18 cellular contexts compared by ENCODE assay signal in genomic region chr5:157709346-157709745, GRCh38. TPM values are rescaled to one million over a fixed set of nuclear protein-coding genes. Genes with fewer than 3 reads are reported as not detected.
DNase-seq lines count a peak whose midpoint lies in the region; ATAC-seq and TF ChIP-seq lines count a peak whose summit lies in the region.
"Had no signal": no experiment of that assay in that cellular context is flagged by ENCODE, and none has a peak within 500 bp of the region (broad histone marks: within the 10 kb centered on the region; RNA-seq: fewer than 3 reads in every experiment).

No MANE protein-coding gene starts in this region.

- no peaks in the 10 kb centered on the region for H3K79me1 ChIP-seq in IMR-90 (ENCODE audit: low read depth in 1 of 2, low read length in 2 of 2)

- H3K9me1 ChIP-seq in IMR-90 (ENCODE audit: insufficient read depth, low read length): peaks cover 5% of the 10 kb centered on the region

- BruUV-seq in HCT116 (replicated peaks; lab: Mats Ljungman, UMichigan) (no TSS peak), IMR-90 (replicated peaks; lab: Mats Ljungman, UMichigan) (no TSS peak)

- CTCF ChIA-PET in HCT116 (lab: Charles Lee) (no interaction called here), IMR-90 (lab: Yijun Ruan, JAX) (no interaction called here)

- peaks cover 3% of the 10 kb centered on the region for H3K27me3 Mint-ChIP-seq in activated T-cell treated with anti-CD3 and anti-CD28 coated beads, Interleukin-2, amount 50 U/mL, for 4 hours (ENCODE audit: low read depth)

- H3K9me3 Mint-ChIP-seq in activated T-cell treated with anti-CD3 and anti-CD28 coated beads, Interleukin-2, amount 50 U/mL, for 4 hours: no peaks in the 10 kb centered on the region
- H3K9me3 Mint-ChIP-seq: CD4-positive, alpha-beta memory T cell; H9 had no signal

- H3K56ac ChIP-seq in IMR-90 (ENCODE audit: extremely low read depth, insufficient read depth, low read length): no peak overlapping the region

- H3K27ac ChIP-seq in HCT116 (ENCODE audit: low read depth, low read length) (no peak overlapping the region), IMR-90 (ENCODE audit: insufficient read depth, low read length) (no peak overlapping the region)

- ATAC-seq in HCT116: no peak
- ATAC-seq in IMR-90 (ENCODE audit: low read depth): no peak
- no peak for ATAC-seq in GM21619 (IDR thresholded peaks at IDR 0.05; ENCODE audit: unreplicated experiment)
- no peak for ATAC-seq in activated T-cell treated with anti-CD3 and anti-CD28 coated beads, Interleukin-2, amount 50 U/mL, for 4 hours

- peak overlapping the region; percentile 32; the same call in 1 of the 2 replicates for H4K91ac ChIP-seq in IMR-90 (ENCODE audit: insufficient read depth, low read depth, low read length)

- no peak for TF ChIP-seq CTCF in HCT116 (IDR thresholded peaks at IDR 0.05 in 2 of 3, conservative IDR thresholded peaks at IDR 0.05 in 1 of 3; ENCODE audit: borderline replicate concordance in 1 of 3, insufficient read depth in 1 of 3, low read depth in 2 of 3, low read length in 2 of 3)
- no peak for TF ChIP-seq CTCF in IMR-90 (conservative IDR thresholded peaks at IDR 0.05; ENCODE audit: low read depth, low read length)

- intact Hi-C loops in HCT116 (cut with micrococcal nuclease) (no loop called here), IMR-90 (cut with micrococcal nuclease) (no loop called here)

- H3K4me1 ChIP-seq in HCT116 (ENCODE audit: control insufficient read depth in 1 of 2, insufficient read depth in 2 of 2, low read length in 2 of 2) (no peaks in the 10 kb centered on the region), IMR-90 (ENCODE audit: control insufficient read depth, insufficient read depth, low read length) (peaks cover 2% of the 10 kb centered on the region; the same call in 1 of the 2 replicates)
- H3K4me1 ChIP-seq: Caco-2 had no signal

- TF ChIP-seq RAD21 in HCT116 (IDR thresholded peaks at IDR 0.05; ENCODE audit: low read depth) (no peak), IMR-90 (IDR thresholded peaks at IDR 0.05; ENCODE audit: low read length) (no peak)

- H3K36me3 ChIP-seq in HCT116 (ENCODE audit: control insufficient read depth in 1 of 2, insufficient read depth in 2 of 2, low read length in 2 of 2) (no peaks in the 10 kb centered on the region), IMR-90 (ENCODE audit: control insufficient read depth, insufficient read depth, low read length) (no peaks in the 10 kb centered on the region), H7 (replicated peaks; ENCODE audit: control insufficient read depth, insufficient read depth, low read length) (no peaks in the 10 kb centered on the region)

- POLR2A ChIA-PET in HCT116 (lab: Charles Lee) (no interaction called here), IMR-90 (lab: Charles Lee; ENCODE audit: unreplicated experiment) (no interaction called here)

- H3K4me3 ChIP-seq in HCT116 (replicated peaks in 1 of 2; ENCODE audit: low read depth in 1 of 2, low read length in 2 of 2): no peak overlapping the region
- H3K4me3 ChIP-seq in IMR-90 (ENCODE audit: insufficient read depth, low read depth, low read length): no peak overlapping the region
- no peak overlapping the region for H3K4me3 ChIP-seq in H7 (ENCODE audit: insufficient read depth, low read depth, low read length)
- H3K4me3 ChIP-seq: GM23248 had no signal

- peak overlapping the region; percentile 39; the same call in 1 of the 2 replicates for H3K4ac ChIP-seq in IMR-90 (ENCODE audit: low read depth, low read length)

- no peaks in the 10 kb centered on the region for H3K27me3 ChIP-seq in HCT116 (ENCODE audit: insufficient read depth, low read length)
- no peaks in the 10 kb centered on the region for H3K27me3 ChIP-seq in IMR-90 (ENCODE audit: control insufficient read depth, insufficient read depth, low read length)
- no peaks in the 10 kb centered on the region for H3K27me3 ChIP-seq in H7 (ENCODE audit: control insufficient read depth, insufficient read depth, low read length)

- H3K18ac ChIP-seq in IMR-90 (ENCODE audit: low read depth, low read length): peak overlapping the region; percentile 27; the same call in 1 of the 2 replicates

- peak overlapping the region; percentile 42; the same call in 1 of the 2 replicates for H2BK120ac ChIP-seq in IMR-90 (ENCODE audit: low read depth, low read length)

- TF ChIP-seq POLR2A in HCT116 (IDR thresholded peaks at IDR 0.05; ENCODE audit: borderline replicate concordance, extremely low read depth, insufficient read depth, insufficient read length): no peak
- no peak for TF ChIP-seq POLR2A in IMR-90 (IDR thresholded peaks at IDR 0.05; ENCODE audit: low read depth, low read length)

- H2BK20ac ChIP-seq in IMR-90 (ENCODE audit: low read depth, low read length): peak overlapping the region; percentile 72; the same call in 1 of the 2 replicates

- peak overlapping the region; percentile 79 for H2AK5ac ChIP-seq in IMR-90 (ENCODE audit: low read depth, low read length)

- no peak overlapping the region for H3K4me2 ChIP-seq in HCT116 (ENCODE audit: low read length)
- no peak overlapping the region for H3K4me2 ChIP-seq in IMR-90 (ENCODE audit: low read depth, low read length)

- H3K9ac ChIP-seq in HCT116 (ENCODE audit: low read length) (no peak overlapping the region), IMR-90 (ENCODE audit: low read depth, low read length) (no peak overlapping the region)
- H3K9ac ChIP-seq: GM23248 had no signal

- DNase-seq in HCT116 (ENCODE audit: low read depth, low spot score) (no peak), IMR-90 (no peak), SK-MEL-5 (ENCODE audit: low read depth, low spot score) (peak; percentile 64), foreskin melanocyte (peak; percentile 58), H7 (no peak)
- DNase-seq in activated T-cell treated with anti-CD3 and anti-CD28 coated beads, Interleukin-2, amount 50 U/mL, for 4 hours: no peak
- DNase-seq: C1 segment of cervical spinal cord; Caco-2; CD4-positive, alpha-beta memory T cell; DMS153; GDM1; GM23248; H9 had no signal

- peak overlapping the region; percentile 18; the same call in 1 of the 2 replicates for H3K14ac ChIP-seq in IMR-90 (replicated peaks; ENCODE audit: low read depth, low read length)

- no peak overlapping the region for H3K4me3 Mint-ChIP-seq in activated T-cell treated with anti-CD3 and anti-CD28 coated beads, Interleukin-2, amount 50 U/mL, for 4 hours
- H3K4me3 Mint-ChIP-seq: CD4-positive, alpha-beta memory T cell; H9 had no signal

- no peak overlapping the region for H2AK9ac ChIP-seq in IMR-90 (replicated peaks; ENCODE audit: low read depth, low read length, poor library complexity)

- peak overlapping the region in 1 of 2 experiments; percentile 34; a peak in 1 of 4 replicates for H4K8ac ChIP-seq in IMR-90 (ENCODE audit: low read depth in 2 of 2, low read length in 2 of 2)

- RAD21 ChIA-PET in HCT116 (lab: Charles Lee; ENCODE audit: low non-redundant PET in 1 of 2, low total read pairs in 2 of 2, uncharacterized antibody in 2 of 2, unreplicated experiment in 2 of 2): no interaction called here

- no peaks in the 10 kb centered on the region for H3K36me3 Mint-ChIP-seq in activated T-cell treated with anti-CD3 and anti-CD28 coated beads, Interleukin-2, amount 50 U/mL, for 4 hours (ENCODE audit: insufficient read depth)
- H3K36me3 Mint-ChIP-seq: CD4-positive, alpha-beta memory T cell had no signal

- no peak overlapping the region; the same call in 1 of the 2 replicates for H3K23ac ChIP-seq in IMR-90 (ENCODE audit: low read depth, low read length)

- H3K79me2 ChIP-seq in HCT116 (ENCODE audit: insufficient read depth, low read length): no peaks in the 10 kb centered on the region

- in situ Hi-C loops in IMR-90 (cut with MboI; ENCODE audit: low sequenced_read_pairs): no loop called here
- in situ Hi-C loops in SK-MEL-5 (cut with HindIII; ENCODE audit: low pct_unique_long_range_greater_than_20kb, low sequenced_read_pairs): no loop called here

- H2BK5ac ChIP-seq in IMR-90 (ENCODE audit: low read depth, low read length, poor library complexity, severe bottlenecking): no peak overlapping the region

- H4K5ac ChIP-seq in IMR-90 (ENCODE audit: low read depth, low read length): no peak overlapping the region

- peak overlapping the region; percentile 97; the same call in 2 of the 3 replicates for H2BK15ac ChIP-seq in IMR-90 (ENCODE audit: low read depth, low read length)

- H3K4me1 Mint-ChIP-seq in activated T-cell treated with anti-CD3 and anti-CD28 coated beads, Interleukin-2, amount 50 U/mL, for 4 hours (ENCODE audit: low read depth): peaks cover 3% of the 10 kb centered on the region
- H3K4me1 Mint-ChIP-seq: H9 had no signal

- H3K9me2 ChIP-seq in HCT116 (ENCODE audit: insufficient read depth): no peaks in the 10 kb centered on the region

- H4K20me1 ChIP-seq in HCT116 (ENCODE audit: insufficient read depth): no peaks in the 10 kb centered on the region
- H4K20me1 ChIP-seq in IMR-90 (ENCODE audit: insufficient read depth, low read length): no peaks in the 10 kb centered on the region

- H3K9me3 ChIP-seq in HCT116 (ENCODE audit: control insufficient read depth in 1 of 2, insufficient read depth in 1 of 2, low read depth in 1 of 2, low read length in 2 of 2) (no peaks in the 10 kb centered on the region), IMR-90 (ENCODE audit: control insufficient read depth, insufficient read depth, low read length) (no peaks in the 10 kb centered on the region)
- H3K9me3 ChIP-seq: Caco-2 had no signal

- H2AFZ ChIP-seq in HCT116 (ENCODE audit: low read depth, low read length, poor library complexity, severe bottlenecking) (peak overlapping the region; percentile 42), IMR-90 (replicated peaks; ENCODE audit: low read length, poor library complexity) (no peak overlapping the region)
- H2AFZ ChIP-seq: GM23248 had no signal

- dilution Hi-C loops in IMR-90 (cut with HindIII; ENCODE audit: low sequenced_read_pairs, unreplicated experiment): no loop called here

RNA-seq across cellular contexts. Expression of gene THG1L, which starts 21.9 kb away (rescaled TPM):
- total RNA-seq in HCT116 (2021; ENCODE audit: unreplicated experiment): 33.9 TPM
- polyA plus RNA-seq in HCT116 (2012): 61.0 and 63.2 TPM in 2 replicates
- total RNA-seq in IMR-90 (2012; rRNA removed): 20.4 and 32.5 TPM in 2 replicates
- polyA plus RNA-seq in IMR-90 (2012; rRNA removed): 12.8 and 15.2 TPM in 2 replicates
- polyA plus RNA-seq in IMR-90 (2012; cell fraction: cytosol; rRNA removed): 5.4 and 8.9 TPM in 2 replicates
- polyA plus RNA-seq in IMR-90 (2012; cell fraction: nucleus; rRNA removed; ENCODE audit: low replicate concordance): 7.5 and 15.6 TPM in 2 replicates
- 20.8 and 22.5 TPM in 2 replicates for total RNA-seq in SK-MEL-5 (2014; rRNA removed; shearing (Covaris generic))
- polyA plus RNA-seq in SK-MEL-5 (2015; cell fraction: cytosol; rRNA removed): 7.2 and 11.8 TPM in 2 replicates
- polyA plus RNA-seq in SK-MEL-5 (2015; cell fraction: nucleus; rRNA removed): 7.4 and 8.8 TPM in 2 replicates
- 16.6 and 16.8 TPM in 2 replicates for total RNA-seq in H7 (2014; rRNA removed; shearing (Covaris generic))
- 10 to 100 TPM; 28.3 to 34.3 (median 31.5) TPM for total RNA-seq in activated T-cell treated with anti-CD3 and anti-CD28 coated beads, Interleukin-2, amount 50 U/mL, for 4 hours

RNA-seq across cellular contexts. Expression of gene LSM11, which starts 34.2 kb away (rescaled TPM):
- 6.2 TPM for total RNA-seq in HCT116 (2021; ENCODE audit: unreplicated experiment)
- polyA plus RNA-seq in HCT116 (2012): 2.3 and 3.2 TPM in 2 replicates
- total RNA-seq in IMR-90 (2012; rRNA removed): 3.0 and 3.9 TPM in 2 replicates
- 0.92 and 1.4 TPM in 2 replicates for polyA plus RNA-seq in IMR-90 (2012; rRNA removed)
- 0.30 and 0.45 TPM in 2 replicates for polyA plus RNA-seq in IMR-90 (2012; cell fraction: cytosol; rRNA removed)
- 0.65 and 3.0 TPM in 2 replicates for polyA plus RNA-seq in IMR-90 (2012; cell fraction: nucleus; rRNA removed; ENCODE audit: low replicate concordance)
- total RNA-seq in SK-MEL-5 (2014; rRNA removed; shearing (Covaris generic)): 2.2 and 2.5 TPM in 2 replicates
- 1.4 and 1.6 TPM in 2 replicates for polyA plus RNA-seq in SK-MEL-5 (2015; cell fraction: cytosol; rRNA removed)
- polyA plus RNA-seq in SK-MEL-5 (2015; cell fraction: nucleus; rRNA removed): 5.3 and 7.6 TPM in 2 replicates
- 4.6 and 6.5 TPM in 2 replicates for total RNA-seq in H7 (2014; rRNA removed; shearing (Covaris generic))
- total RNA-seq in activated T-cell treated with anti-CD3 and anti-CD28 coated beads, Interleukin-2, amount 50 U/mL, for 4 hours: 1 to 10 TPM; 4.9 to 5.9 (median 5.5) TPM

RNA-seq across cellular contexts. Expression of gene C5orf52, which starts 38.0 kb away (rescaled TPM):
- not detected for total RNA-seq in HCT116 (2021; ENCODE audit: unreplicated experiment)
- not detected in 2 replicates for polyA plus RNA-seq in HCT116 (2012)
- total RNA-seq in IMR-90 (2012; rRNA removed): not detected in 2 replicates
- not detected in 2 replicates for polyA plus RNA-seq in IMR-90 (2012; rRNA removed)
- not detected in 2 replicates for polyA plus RNA-seq in IMR-90 (2012; cell fraction: cytosol; rRNA removed)
- not detected in 2 replicates for polyA plus RNA-seq in IMR-90 (2012; cell fraction: nucleus; rRNA removed; ENCODE audit: low replicate concordance)
- total RNA-seq in SK-MEL-5 (2014; rRNA removed; shearing (Covaris generic)): not detected in 2 replicates
- not detected in 2 replicates for polyA plus RNA-seq in SK-MEL-5 (2015; cell fraction: cytosol; rRNA removed)
- not detected in 2 replicates for polyA plus RNA-seq in SK-MEL-5 (2015; cell fraction: nucleus; rRNA removed)
- not detected in 2 replicates for total RNA-seq in H7 (2014; rRNA removed; shearing (Covaris generic))
- not detected for total RNA-seq in activated T-cell treated with anti-CD3 and anti-CD28 coated beads, Interleukin-2, amount 50 U/mL, for 4 hours
- total RNA-seq: A172; A673; Caco-2; CD4-positive, alpha-beta memory T cell; GM23248; H1; H9 had no signal
- polyA plus RNA-seq: BJ; CD4-positive, alpha-beta memory T cell; GM23248; H1 had no signal

RNA-seq across cellular contexts. Expression of gene SOX30, which starts 57.1 kb away (rescaled TPM):
- 0.27 TPM for total RNA-seq in HCT116 (2021; ENCODE audit: unreplicated experiment)
- polyA plus RNA-seq in HCT116 (2012): 0.10 and 0.44 TPM in 2 replicates
- not detected in 2 replicates for total RNA-seq in IMR-90 (2012; rRNA removed)
- not detected in 2 replicates for polyA plus RNA-seq in IMR-90 (2012; rRNA removed)
- 0.02 and 0.04 TPM in 2 replicates for polyA plus RNA-seq in IMR-90 (2012; cell fraction: cytosol; rRNA removed)
- polyA plus RNA-seq in IMR-90 (2012; cell fraction: nucleus; rRNA removed; ENCODE audit: low replicate concordance): 0.06 TPM in 1 of 2 replicates, not detected in the other
- not detected in 2 replicates for total RNA-seq in SK-MEL-5 (2014; rRNA removed; shearing (Covaris generic))
- polyA plus RNA-seq in SK-MEL-5 (2015; cell fraction: cytosol; rRNA removed): not detected in 2 replicates
- polyA plus RNA-seq in SK-MEL-5 (2015; cell fraction: nucleus; rRNA removed): not detected in 2 replicates
- 0.04 and 0.42 TPM in 2 replicates for total RNA-seq in H7 (2014; rRNA removed; shearing (Covaris generic))
- under 1 TPM in 1 of 3 donors, not detected in 2; 0.08 TPM for total RNA-seq in activated T-cell treated with anti-CD3 and anti-CD28 coated beads, Interleukin-2, amount 50 U/mL, for 4 hours
- total RNA-seq: A172, A673, GM23248, H1, H9 had no signal

Comparison
In these comparisons a context has a peak if more than half of its experiments do, and no peak if none do; other contexts are left out.
1. DNase-seq: peak in SK-MEL-5 (single experiment) and foreskin melanocyte (single experiment); none in HCT116 (single experiment), IMR-90 (single experiment), H7 (single experiment) and activated T-cell treated with anti-CD3 and anti-CD28 coated beads, Interleukin-2, amount 50 U/mL, for 4 hours (single experiment).